In the genomic region with DNA sequence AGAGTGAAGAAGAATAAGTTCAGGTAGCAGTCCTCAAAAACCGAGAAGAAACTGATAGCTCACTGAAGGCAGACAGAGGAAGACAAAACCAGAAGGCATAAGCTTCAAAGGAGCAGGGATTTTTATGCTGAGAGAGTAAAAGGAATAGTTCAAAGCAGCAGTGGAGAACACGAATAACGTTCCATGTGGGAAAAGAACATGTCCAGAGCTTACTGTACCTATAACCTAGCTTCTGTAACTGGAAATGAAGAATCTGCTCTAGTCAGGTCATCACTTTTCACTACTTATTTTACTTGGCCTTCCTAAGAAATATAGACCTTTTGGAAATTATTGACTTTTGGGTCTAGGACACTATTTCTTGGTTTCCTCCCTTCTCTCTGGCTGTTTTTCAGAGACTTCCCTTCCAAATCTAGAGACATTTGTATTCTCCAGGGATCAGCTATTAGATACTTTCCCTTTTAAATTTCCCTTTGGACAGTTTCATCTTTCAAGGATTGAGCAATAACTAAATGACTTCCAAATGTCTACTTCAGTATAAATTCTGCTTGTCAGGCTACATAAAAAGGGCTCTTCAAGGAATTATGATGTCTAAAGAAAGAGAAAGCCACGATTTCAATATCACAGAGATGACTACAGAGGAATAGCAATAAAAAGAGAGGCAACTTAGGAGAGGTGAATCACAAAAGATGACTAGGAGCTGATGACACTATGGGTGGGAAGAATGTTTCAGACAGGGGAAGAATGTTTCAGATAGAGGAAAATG, we compare ENCODE assay signal across 1 cellular context.
TF ChIP-seq lines count a peak whose summit lies in the region.

No MANE protein-coding gene starts in this region.

TF ChIP-seq in WTC11, 78 proteins besides CTCF, POLR2A, EP300 and RAD21:
- TF ChIP-seq TEAD4 (CRISPR knock-in tag; IDR thresholded peaks at IDR 0.05) (no peak), MYBL2 (CRISPR knock-in tag; IDR thresholded peaks at IDR 0.05) (no peak), JUN (CRISPR knock-in tag; IDR thresholded peaks at IDR 0.05) (no peak), OVOL2 (CRISPR knock-in tag; IDR thresholded peaks at IDR 0.05; ENCODE audit: borderline replicate concordance) (no peak), ZNF138 (CRISPR knock-in tag; conservative IDR thresholded peaks at IDR 0.05) (no peak)
- TF ChIP-seq, protein P1, sequence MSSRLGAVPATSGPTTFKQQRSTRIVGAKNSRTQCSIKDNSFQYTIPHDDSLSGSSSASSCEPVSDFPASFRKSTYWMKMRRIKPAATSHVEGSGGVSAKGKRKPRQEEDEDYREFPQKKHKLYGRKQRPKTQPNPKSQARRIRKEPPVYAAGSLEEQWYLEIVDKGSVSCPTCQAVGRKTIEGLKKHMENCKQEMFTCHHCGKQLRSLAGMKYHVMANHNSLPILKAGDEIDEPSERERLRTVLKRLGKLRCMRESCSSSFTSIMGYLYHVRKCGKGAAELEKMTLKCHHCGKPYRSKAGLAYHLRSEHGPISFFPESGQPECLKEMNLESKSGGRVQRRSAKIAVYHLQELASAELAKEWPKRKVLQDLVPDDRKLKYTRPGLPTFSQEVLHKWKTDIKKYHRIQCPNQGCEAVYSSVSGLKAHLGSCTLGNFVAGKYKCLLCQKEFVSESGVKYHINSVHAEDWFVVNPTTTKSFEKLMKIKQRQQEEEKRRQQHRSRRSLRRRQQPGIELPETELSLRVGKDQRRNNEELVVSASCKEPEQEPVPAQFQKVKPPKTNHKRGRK (CRISPR knock-in tag; IDR thresholded peaks at IDR 0.05; ENCODE audit: borderline replicate concordance): no peak
- TF ChIP-seq, protein P2, sequence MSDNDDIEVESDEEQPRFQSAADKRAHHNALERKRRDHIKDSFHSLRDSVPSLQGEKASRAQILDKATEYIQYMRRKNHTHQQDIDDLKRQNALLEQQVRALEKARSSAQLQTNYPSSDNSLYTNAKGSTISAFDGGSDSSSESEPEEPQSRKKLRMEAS (CRISPR knock-in tag; IDR thresholded peaks at IDR 0.05): no peak
- TF ChIP-seq, protein P3, sequence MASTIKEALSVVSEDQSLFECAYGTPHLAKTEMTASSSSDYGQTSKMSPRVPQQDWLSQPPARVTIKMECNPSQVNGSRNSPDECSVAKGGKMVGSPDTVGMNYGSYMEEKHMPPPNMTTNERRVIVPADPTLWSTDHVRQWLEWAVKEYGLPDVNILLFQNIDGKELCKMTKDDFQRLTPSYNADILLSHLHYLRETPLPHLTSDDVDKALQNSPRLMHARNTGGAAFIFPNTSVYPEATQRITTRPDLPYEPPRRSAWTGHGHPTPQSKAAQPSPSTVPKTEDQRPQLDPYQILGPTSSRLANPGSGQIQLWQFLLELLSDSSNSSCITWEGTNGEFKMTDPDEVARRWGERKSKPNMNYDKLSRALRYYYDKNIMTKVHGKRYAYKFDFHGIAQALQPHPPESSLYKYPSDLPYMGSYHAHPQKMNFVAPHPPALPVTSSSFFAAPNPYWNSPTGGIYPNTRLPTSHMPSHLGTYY (CRISPR knock-in tag; IDR thresholded peaks at IDR 0.05): no peak
- TF ChIP-seq, protein P4, sequence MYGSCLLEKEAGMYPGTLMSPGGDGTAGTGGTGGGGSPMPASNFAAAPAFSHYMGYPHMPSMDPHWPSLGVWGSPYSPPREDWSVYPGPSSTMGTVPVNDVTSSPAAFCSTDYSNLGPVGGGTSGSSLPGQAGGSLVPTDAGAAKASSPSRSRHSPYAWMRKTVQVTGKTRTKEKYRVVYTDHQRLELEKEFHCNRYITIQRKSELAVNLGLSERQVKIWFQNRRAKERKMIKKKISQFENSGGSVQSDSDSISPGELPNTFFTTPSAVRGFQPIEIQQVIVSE (CRISPR knock-in tag; IDR thresholded peaks at IDR 0.05; ENCODE audit: borderline replicate concordance): no peak
- TF ChIP-seq, protein P5, sequence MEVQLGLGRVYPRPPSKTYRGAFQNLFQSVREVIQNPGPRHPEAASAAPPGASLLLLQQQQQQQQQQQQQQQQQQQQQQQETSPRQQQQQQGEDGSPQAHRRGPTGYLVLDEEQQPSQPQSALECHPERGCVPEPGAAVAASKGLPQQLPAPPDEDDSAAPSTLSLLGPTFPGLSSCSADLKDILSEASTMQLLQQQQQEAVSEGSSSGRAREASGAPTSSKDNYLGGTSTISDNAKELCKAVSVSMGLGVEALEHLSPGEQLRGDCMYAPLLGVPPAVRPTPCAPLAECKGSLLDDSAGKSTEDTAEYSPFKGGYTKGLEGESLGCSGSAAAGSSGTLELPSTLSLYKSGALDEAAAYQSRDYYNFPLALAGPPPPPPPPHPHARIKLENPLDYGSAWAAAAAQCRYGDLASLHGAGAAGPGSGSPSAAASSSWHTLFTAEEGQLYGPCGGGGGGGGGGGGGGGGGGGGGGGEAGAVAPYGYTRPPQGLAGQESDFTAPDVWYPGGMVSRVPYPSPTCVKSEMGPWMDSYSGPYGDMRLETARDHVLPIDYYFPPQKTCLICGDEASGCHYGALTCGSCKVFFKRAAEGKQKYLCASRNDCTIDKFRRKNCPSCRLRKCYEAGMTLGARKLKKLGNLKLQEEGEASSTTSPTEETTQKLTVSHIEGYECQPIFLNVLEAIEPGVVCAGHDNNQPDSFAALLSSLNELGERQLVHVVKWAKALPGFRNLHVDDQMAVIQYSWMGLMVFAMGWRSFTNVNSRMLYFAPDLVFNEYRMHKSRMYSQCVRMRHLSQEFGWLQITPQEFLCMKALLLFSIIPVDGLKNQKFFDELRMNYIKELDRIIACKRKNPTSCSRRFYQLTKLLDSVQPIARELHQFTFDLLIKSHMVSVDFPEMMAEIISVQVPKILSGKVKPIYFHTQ (CRISPR knock-in tag; IDR thresholded peaks at IDR 0.05): no peak
- TF ChIP-seq, protein P6, sequence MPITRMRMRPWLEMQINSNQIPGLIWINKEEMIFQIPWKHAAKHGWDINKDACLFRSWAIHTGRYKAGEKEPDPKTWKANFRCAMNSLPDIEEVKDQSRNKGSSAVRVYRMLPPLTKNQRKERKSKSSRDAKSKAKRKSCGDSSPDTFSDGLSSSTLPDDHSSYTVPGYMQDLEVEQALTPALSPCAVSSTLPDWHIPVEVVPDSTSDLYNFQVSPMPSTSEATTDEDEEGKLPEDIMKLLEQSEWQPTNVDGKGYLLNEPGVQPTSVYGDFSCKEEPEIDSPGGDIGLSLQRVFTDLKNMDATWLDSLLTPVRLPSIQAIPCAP (CRISPR knock-in tag; IDR thresholded peaks at IDR 0.05): no peak
